In the genomic region with DNA sequence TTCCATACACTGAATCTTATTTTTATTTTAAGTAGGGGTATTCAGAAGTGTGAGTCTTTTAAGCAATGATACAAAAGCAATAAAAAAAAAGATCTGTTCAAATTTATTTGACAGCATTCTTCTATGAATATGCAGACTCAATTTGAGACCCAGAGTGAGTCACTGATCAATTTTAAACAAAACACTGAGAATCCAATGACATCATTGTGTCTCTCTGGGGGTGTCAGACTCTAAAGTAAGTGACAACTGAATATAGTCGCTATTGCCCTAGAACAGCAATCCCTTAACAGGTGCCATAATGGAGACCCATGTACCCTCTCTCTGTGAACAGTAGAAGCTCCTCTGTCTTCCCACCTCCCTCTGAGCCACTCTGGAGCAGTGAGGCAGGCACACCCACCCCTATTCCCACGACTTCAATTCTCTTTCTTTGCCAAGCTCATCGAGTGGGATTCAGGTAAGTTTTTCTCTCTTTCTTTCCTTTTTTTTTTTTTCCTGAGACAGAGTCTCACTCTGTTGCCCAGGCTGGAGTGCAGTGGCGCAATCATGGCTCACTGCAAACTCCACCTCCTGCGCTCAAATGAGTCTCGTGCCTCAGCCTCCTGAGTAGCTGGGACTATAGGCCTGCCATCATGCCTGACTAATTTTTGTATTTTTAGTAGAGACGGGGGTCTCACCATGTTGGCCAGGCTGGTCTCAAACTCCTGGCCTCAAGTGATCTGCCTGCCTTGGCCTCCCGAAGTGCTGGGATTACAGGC, we compare ENCODE assay signal across 25 cellular contexts. TPM values are rescaled to one million over a fixed set of nuclear protein-coding genes. Genes with fewer than 3 reads are reported as not detected.
DNase-seq lines count a peak whose midpoint lies in the region; ATAC-seq, FAIRE-seq and TF ChIP-seq lines count a peak whose summit lies in the region.
"Had no signal": no experiment of that assay in that cellular context is flagged by ENCODE, and none has a peak within 500 bp of the region (broad histone marks: within the 10 kb centered on the region; RNA-seq: fewer than 3 reads in every experiment).

No MANE protein-coding gene starts in this region.

- H3K9me3 ChIP-seq in HepG2 (ENCODE audit: low read length) (no peaks in the 10 kb centered on the region), right lobe of liver (no peaks in the 10 kb centered on the region), A673 (ENCODE audit: low read depth, low read length, poor library complexity, severe bottlenecking) (no peaks in the 10 kb centered on the region)

- no peaks in the 10 kb centered on the region for H4K20me1 ChIP-seq in HepG2 (ENCODE audit: insufficient read depth, low read length)

- H3K4me3 Mint-ChIP-seq in stimulated activated naive B cell treated with anti-CD40 and anti-IgM and Interleukin-4, amounts not matched to agents 10 μg/mL and 1 μg/mL and 100 μg/mL, for 72 hours = no peak overlapping the region
- H3K4me3 Mint-ChIP-seq: CD8-positive, alpha-beta memory T cell had no signal

- H3K27ac ChIP-seq in HepG2 (ENCODE audit: extremely low read length, insufficient read depth, low read length) (no peak overlapping the region), right lobe of liver (no peak overlapping the region), A673 (ENCODE audit: low read depth, low read length, poor library complexity, severe bottlenecking) (no peak overlapping the region)
- H3K27ac ChIP-seq: 22Rv1, C4-2B had no signal

- ATAC-seq in activated CD4-positive, CD25-positive, alpha-beta regulatory T cell treated with anti-CD3 and anti-CD28 coated beads, Interleukin-2, amount 50 U/mL, for 24 hours = peak; percentile 59 to 75
- no peak for ATAC-seq in HepG2
- no peak for ATAC-seq in right lobe of liver
- ATAC-seq in stimulated activated naive B cell treated with anti-CD40 and anti-IgM and Interleukin-4, amounts not matched to agents 10 μg/mL and 1 μg/mL and 100 μg/mL, for 72 hours (replicated peaks) = no peak
- ATAC-seq in GM19035 (IDR thresholded peaks at IDR 0.05; ENCODE audit: unreplicated experiment) = no peak
- ATAC-seq: HCT116, Panc1 had no signal

- H3K4me1 Mint-ChIP-seq in stimulated activated naive B cell treated with anti-CD40 and anti-IgM and Interleukin-4, amounts not matched to agents 10 μg/mL and 1 μg/mL and 100 μg/mL, for 72 hours = peaks cover 2 to 3% of the 10 kb centered on the region in 2 donors

- BruUV-seq in HepG2 (replicated peaks; lab: Mats Ljungman, UMichigan) (no TSS peak), A673 (replicated peaks; lab: Mats Ljungman, UMichigan) (no TSS peak)

- peak overlapping the region; percentile 7 for H3K27ac Mint-ChIP-seq in stimulated activated naive B cell treated with anti-CD40 and anti-IgM and Interleukin-4, amounts not matched to agents 10 μg/mL and 1 μg/mL and 100 μg/mL, for 72 hours

- TF ChIP-seq RAD21 in HepG2 (CRISPR knock-in tag; IDR thresholded peaks at IDR 0.05) = no peak

- POLR2A ChIA-PET in HepG2 (lab: Yijun Ruan, JAX) = no interaction called here
- POLR2A ChIA-PET in A673 (lab: Charles Lee; ENCODE audit: low non-redundant PET) = interaction anchor here (0.7 kb wide), 1 partner anchor 13 kb away, joined by 3 read pairs; no protein-coding TSS in a partner anchor

- H3K4me2 ChIP-seq in HepG2 (ENCODE audit: low read depth, low read length) = no peak overlapping the region

- H3K9me3 Mint-ChIP-seq in stimulated activated naive B cell treated with anti-CD40 and anti-IgM and Interleukin-4, amounts not matched to agents 10 μg/mL and 1 μg/mL and 100 μg/mL, for 72 hours = no peaks in the 10 kb centered on the region
- H3K9me3 Mint-ChIP-seq: CD8-positive, alpha-beta memory T cell had no signal

- FAIRE-seq in HepG2 (lab: Jason Lieb, UNC) = no peak
- FAIRE-seq: GM18507 had no signal

- H3K27me3 ChIP-seq in HepG2 (ENCODE audit: control insufficient read depth in 1 of 2, insufficient read depth in 2 of 2, low read length in 2 of 2) = peaks cover 0 to 5% of the 10 kb centered on the region in 2 experiments; a peak in 4 of 5 replicates
- no peaks in the 10 kb centered on the region for H3K27me3 ChIP-seq in right lobe of liver
- H3K27me3 ChIP-seq in A673 (replicated peaks; ENCODE audit: insufficient read depth, low read depth, low read length, poor library complexity) = no peaks in the 10 kb centered on the region

- H3K36me3 ChIP-seq in HepG2 (replicated peaks in 1 of 2; ENCODE audit: control insufficient read depth in 1 of 2, insufficient read depth in 2 of 2, low read length in 2 of 2) (no peaks in the 10 kb centered on the region), right lobe of liver (no peaks in the 10 kb centered on the region), A673 (ENCODE audit: insufficient read depth, low read length, poor library complexity, severe bottlenecking) (no peaks in the 10 kb centered on the region)

- no peak overlapping the region for H2AFZ ChIP-seq in HepG2 (ENCODE audit: low read length)

- TF ChIP-seq CTCF in HepG2 (CRISPR knock-in tag; IDR thresholded peaks at IDR 0.05) (no peak), right lobe of liver (IDR thresholded peaks at IDR 0.05) (no peak), A673 (conservative IDR thresholded peaks at IDR 0.05; ENCODE audit: low read depth, low read length) (no peak)

- TF ChIP-seq EP300 in HepG2 (IDR thresholded peaks at IDR 0.05; ENCODE audit: low read depth in 2 of 2, low read length in 2 of 2) (no peak), HepG2 (CRISPR knock-in tag; IDR thresholded peaks at IDR 0.05; ENCODE audit: borderline replicate concordance) (no peak)

- H3K9ac ChIP-seq in HepG2 (ENCODE audit: insufficient read depth, low read depth, low read length) = no peak overlapping the region

- no peak for TF ChIP-seq POLR2A in HepG2 (IDR thresholded peaks at IDR 0.05; ENCODE audit: insufficient read depth in 1 of 2, low read depth in 2 of 2, low read length in 2 of 2)
- no peak for TF ChIP-seq POLR2A in right lobe of liver (IDR thresholded peaks at IDR 0.05)

- H3K4me3 ChIP-seq in HepG2 (replicated peaks in 1 of 3; ENCODE audit: insufficient read depth in 1 of 3, low read depth in 2 of 3, low read length in 3 of 3) = no peak overlapping the region
- H3K4me3 ChIP-seq in right lobe of liver = no peak overlapping the region
- H3K4me3 ChIP-seq in A673 (ENCODE audit: low read depth, low read length, poor library complexity, severe bottlenecking) = no peak overlapping the region

- H3K79me2 ChIP-seq in HepG2 (ENCODE audit: insufficient read depth, low read length) = no peaks in the 10 kb centered on the region

- H3K4me1 ChIP-seq in HepG2 (ENCODE audit: insufficient read depth, low read length) = peaks cover 11% of the 10 kb centered on the region
- no peaks in the 10 kb centered on the region for H3K4me1 ChIP-seq in right lobe of liver
- no peaks in the 10 kb centered on the region for H3K4me1 ChIP-seq in A673 (ENCODE audit: insufficient read depth, low read length, poor library complexity, severe bottlenecking)

- DNase-seq in activated CD4-positive, CD25-positive, alpha-beta regulatory T cell treated with anti-CD3 and anti-CD28 coated beads, Interleukin-2, amount 50 U/mL, for 72 hours = no peak
- DNase-seq in HepG2 (ENCODE audit: low spot score) = no peak
- DNase-seq in right lobe of liver = no peak
- peak in 26 of 42 donors; percentile 12 to 76 (median 37) for DNase-seq in head of caudate nucleus
- DNase-seq in stimulated activated naive B cell treated with anti-CD40 and anti-IgM and Interleukin-4, amounts not matched to agents 10 μg/mL and 1 μg/mL and 100 μg/mL, for 72 hours = no peak
- no peak for DNase-seq in A673 (ENCODE audit: low spot score)
- DNase-seq: Calu3; CD8-positive, alpha-beta memory T cell; DMS153; GOT3; Kasumi-1; NCI-H1694; NCI-H2081; NCI-H2171 treated with DMSO at 0.1 percent for 48 hours; NCI-H524 treated with DMSO at 0.1 percent for 48 hours; NCI-H82 had no signal

- H3K27me3 Mint-ChIP-seq in stimulated activated naive B cell treated with anti-CD40 and anti-IgM and Interleukin-4, amounts not matched to agents 10 μg/mL and 1 μg/mL and 100 μg/mL, for 72 hours = peaks cover 4 to 9% of the 10 kb centered on the region in 2 donors

- 24% methylated on average over 8 of the region's 8 CpGs for WGBS in HepG2 (ENCODE audit: low lambda C conversion rate)
- 73% methylated on average over 5 of the region's 8 CpGs for WGBS in right lobe of liver (ENCODE audit: insufficient coverage, low coverage, low lambda C conversion rate, missing lambda C conversion rate)

- H3K36me3 Mint-ChIP-seq in stimulated activated naive B cell treated with anti-CD40 and anti-IgM and Interleukin-4, amounts not matched to agents 10 μg/mL and 1 μg/mL and 100 μg/mL, for 72 hours = peaks cover under 1 to 1% of the 10 kb centered on the region in 2 donors

- in situ Hi-C loops in HepG2 (cut with HindIII; ENCODE audit: extremely low pct_ligation_motif_present, low pct_unique_long_range_greater_than_20kb) = no loop called here

- CTCF ChIA-PET in HepG2 (lab: Yijun Ruan, JAX; ENCODE audit: low intra/inter-chr PET ratio, low total read pairs) = no interaction called here
- CTCF ChIA-PET in A673 (lab: Charles Lee) = no interaction called here

- intact Hi-C loops in HepG2 (cut with micrococcal nuclease; ENCODE audit: unreplicated experiment) = no loop called here
- intact Hi-C loops in right lobe of liver (cut with DNase I) = loop anchor here in 1 of 2 donors (5.0 kb wide), 1 partner anchor 138 kb away; no protein-coding TSS in a partner anchor
- intact Hi-C loops in head of caudate nucleus (cut with DNase I) = no loop called here
- intact Hi-C loops in A673 (cut with micrococcal nuclease; ENCODE audit: unreplicated experiment) = no loop called here

RNA-seq across cellular contexts. Expression of gene RPS3, which starts 5.1 kb away (rescaled TPM):
- 2,143 and 2,814 TPM in 2 replicates for total RNA-seq in HepG2 (2016; rRNA removed; fragmentation: Illumina TruSeq; extraction: Trizol)
- total RNA-seq in HepG2 (2016; cell fraction: cytosol; rRNA removed; fragmentation: Illumina TruSeq; extraction: Trizol; ENCODE audit: low read depth) = 3,026 and 3,837 TPM in 2 replicates
- total RNA-seq in HepG2 (2016; cell fraction: insoluble cytoplasmic fraction; rRNA removed; fragmentation: Illumina TruSeq; extraction: Trizol) = 2,366 and 2,701 TPM in 2 replicates
- 5,197 and 5,735 TPM in 2 replicates for total RNA-seq in HepG2 (2016; cell fraction: membrane; rRNA removed; fragmentation: Illumina TruSeq; extraction: Trizol)
- 799 and 826 TPM in 2 replicates for total RNA-seq in HepG2 (2016; cell fraction: nucleus; rRNA removed; fragmentation: Illumina TruSeq; extraction: Trizol)
- polyA plus RNA-seq in HepG2 (2011; rRNA removed) = 3,295 and 3,616 TPM in 2 replicates
- polyA plus RNA-seq in HepG2 (2011; cell fraction: cytosol; rRNA removed) = 3,790 and 3,975 TPM in 2 replicates
- polyA plus RNA-seq in HepG2 (2011; cell fraction: nucleus; rRNA removed) = 1,120 and 1,329 TPM in 2 replicates
- 4,677 and 5,383 TPM in 2 replicates for polyA plus RNA-seq in HepG2 (2012)
- 4,653 and 5,328 TPM in 2 replicates for polyA plus RNA-seq in HepG2 (2016; cell fraction: cytosol; fragmentation: Illumina TruSeq; extraction: Trizol; ENCODE audit: low read depth)
- 3,740 and 3,849 TPM in 2 replicates for polyA plus RNA-seq in HepG2 (2016; cell fraction: insoluble cytoplasmic fraction; fragmentation: Illumina TruSeq; extraction: Trizol; ENCODE audit: low read depth)
- polyA plus RNA-seq in HepG2 (2016; cell fraction: membrane; fragmentation: Illumina TruSeq; extraction: Trizol; ENCODE audit: low read depth) = 7,247 and 7,550 TPM in 2 replicates
- polyA plus RNA-seq in HepG2 (2016; cell fraction: nucleus; fragmentation: Illumina TruSeq; extraction: Trizol; ENCODE audit: insufficient read depth, low read depth) = 2,020 and 2,028 TPM in 2 replicates
- polyA minus RNA-seq in HepG2 (2011; rRNA and poly(A)+ RNA removed; ENCODE audit: low replicate concordance) = 1,170 and 2,337 TPM in 2 replicates
- polyA minus RNA-seq in HepG2 (2011; cell fraction: cytosol; rRNA and poly(A)+ RNA removed) = 547 and 597 TPM in 2 replicates
- polyA minus RNA-seq in HepG2 (2011; cell fraction: nucleus; rRNA and poly(A)+ RNA removed) = 281 and 352 TPM in 2 replicates
- 100 to 1,000 TPM; 311 to 560 (median 447) TPM for total RNA-seq in right lobe of liver
- total RNA-seq in A673 (2021) = 2,875 and 2,961 TPM in 2 replicates

RNA-seq across cellular contexts. Expression of gene KLHL35, which starts 38.7 kb away (rescaled TPM):
- not detected in 2 replicates for total RNA-seq in HepG2 (2016; rRNA removed; fragmentation: Illumina TruSeq; extraction: Trizol)
- not detected in 2 replicates for total RNA-seq in HepG2 (2016; cell fraction: cytosol; rRNA removed; fragmentation: Illumina TruSeq; extraction: Trizol; ENCODE audit: low read depth)
- total RNA-seq in HepG2 (2016; cell fraction: insoluble cytoplasmic fraction; rRNA removed; fragmentation: Illumina TruSeq; extraction: Trizol) = not detected in 2 replicates
- total RNA-seq in HepG2 (2016; cell fraction: membrane; rRNA removed; fragmentation: Illumina TruSeq; extraction: Trizol) = not detected in 2 replicates
- total RNA-seq in HepG2 (2016; cell fraction: nucleus; rRNA removed; fragmentation: Illumina TruSeq; extraction: Trizol) = not detected in 2 replicates
- not detected in 2 replicates for polyA plus RNA-seq in HepG2 (2011; rRNA removed)
- polyA plus RNA-seq in HepG2 (2011; cell fraction: cytosol; rRNA removed) = 0.03 TPM in 1 of 2 replicates, not detected in the other
- 0.10 and 0.14 TPM in 2 replicates for polyA plus RNA-seq in HepG2 (2011; cell fraction: nucleus; rRNA removed)
- 0.12 TPM in 1 of 2 replicates, not detected in the other for polyA plus RNA-seq in HepG2 (2012)
- polyA plus RNA-seq in HepG2 (2016; cell fraction: cytosol; fragmentation: Illumina TruSeq; extraction: Trizol; ENCODE audit: low read depth) = not detected in 2 replicates
- polyA plus RNA-seq in HepG2 (2016; cell fraction: insoluble cytoplasmic fraction; fragmentation: Illumina TruSeq; extraction: Trizol; ENCODE audit: low read depth) = not detected in 2 replicates
- polyA plus RNA-seq in HepG2 (2016; cell fraction: membrane; fragmentation: Illumina TruSeq; extraction: Trizol; ENCODE audit: low read depth) = not detected in 2 replicates
- 1.3 TPM in 1 of 2 replicates, not detected in the other for polyA plus RNA-seq in HepG2 (2016; cell fraction: nucleus; fragmentation: Illumina TruSeq; extraction: Trizol; ENCODE audit: insufficient read depth, low read depth)
- 9.7 TPM in 1 of 2 replicates, not detected in the other for polyA minus RNA-seq in HepG2 (2011; rRNA and poly(A)+ RNA removed; ENCODE audit: low replicate concordance)
- polyA minus RNA-seq in HepG2 (2011; cell fraction: cytosol; rRNA and poly(A)+ RNA removed) = 0.70 TPM in 1 of 2 replicates, not detected in the other
- polyA minus RNA-seq in HepG2 (2011; cell fraction: nucleus; rRNA and poly(A)+ RNA removed) = 0.64 TPM in 1 of 2 replicates, not detected in the other
- under 1 TPM in 1 of 6 experiments, not detected in 5; 0.09 TPM for total RNA-seq in right lobe of liver
- total RNA-seq in A673 (2021) = 0.88 and 1.1 TPM in 2 replicates
- total RNA-seq: G401, MCF 10A had no signal

RNA-seq across cellular contexts. Expression of gene ARRB1, which starts 42.8 kb away (rescaled TPM):
- total RNA-seq in HepG2 (2016; rRNA removed; fragmentation: Illumina TruSeq; extraction: Trizol) (22.5 and 25.2 TPM in 2 replicates), right lobe of liver (10 to 100 TPM in 5 of 6 experiments, 1 to 10 TPM in 1; 8.6 to 26.4 (median 24.5) TPM), A673 (2021) (37.8 and 62.0 TPM in 2 replicates)
- total RNA-seq in HepG2 (2016; cell fraction: cytosol; rRNA removed; fragmentation: Illumina TruSeq; extraction: Trizol; ENCODE audit: low read depth) = 15.2 and 19.6 TPM in 2 replicates
- total RNA-seq in HepG2 (2016; cell fraction: insoluble cytoplasmic fraction; rRNA removed; fragmentation: Illumina TruSeq; extraction: Trizol) = 21.7 and 25.0 TPM in 2 replicates
- 20.4 and 20.9 TPM in 2 replicates for total RNA-seq in HepG2 (2016; cell fraction: membrane; rRNA removed; fragmentation: Illumina TruSeq; extraction: Trizol)
- total RNA-seq in HepG2 (2016; cell fraction: nucleus; rRNA removed; fragmentation: Illumina TruSeq; extraction: Trizol) = 15.7 and 24.9 TPM in 2 replicates
- 35.7 and 35.9 TPM in 2 replicates for polyA plus RNA-seq in HepG2 (2011; rRNA removed)
- polyA plus RNA-seq in HepG2 (2011; cell fraction: cytosol; rRNA removed) = 33.5 and 41.0 TPM in 2 replicates
- polyA plus RNA-seq in HepG2 (2011; cell fraction: nucleus; rRNA removed) = 50.3 and 56.4 TPM in 2 replicates
- polyA plus RNA-seq in HepG2 (2012) = 25.7 and 29.8 TPM in 2 replicates
- polyA plus RNA-seq in HepG2 (2016; cell fraction: cytosol; fragmentation: Illumina TruSeq; extraction: Trizol; ENCODE audit: low read depth) = 19.3 and 20.1 TPM in 2 replicates
- polyA plus RNA-seq in HepG2 (2016; cell fraction: insoluble cytoplasmic fraction; fragmentation: Illumina TruSeq; extraction: Trizol; ENCODE audit: low read depth) = 33.2 and 40.0 TPM in 2 replicates
- 23.0 and 27.7 TPM in 2 replicates for polyA plus RNA-seq in HepG2 (2016; cell fraction: membrane; fragmentation: Illumina TruSeq; extraction: Trizol; ENCODE audit: low read depth)
- polyA plus RNA-seq in HepG2 (2016; cell fraction: nucleus; fragmentation: Illumina TruSeq; extraction: Trizol; ENCODE audit: insufficient read depth, low read depth) = 26.7 and 32.1 TPM in 2 replicates
- 48.7 and 175 TPM in 2 replicates for polyA minus RNA-seq in HepG2 (2011; rRNA and poly(A)+ RNA removed; ENCODE audit: low replicate concordance)
- polyA minus RNA-seq in HepG2 (2011; cell fraction: cytosol; rRNA and poly(A)+ RNA removed) = 37.4 and 40.0 TPM in 2 replicates
- polyA minus RNA-seq in HepG2 (2011; cell fraction: nucleus; rRNA and poly(A)+ RNA removed) = 68.6 and 72.2 TPM in 2 replicates

Comparison
In these comparisons a context has a peak if more than half of its experiments do, and no peak if none do; other contexts are left out.
1. ATAC-seq: peak in activated CD4-positive, CD25-positive, alpha-beta regulatory T cell treated with anti-CD3 and anti-CD28 coated beads, Interleukin-2, amount 50 U/mL, for 24 hours (2 of 2); none in HepG2 (single experiment), right lobe of liver (0 of 4), stimulated activated naive B cell treated with anti-CD40 and anti-IgM and Interleukin-4, amounts not matched to agents 10 μg/mL and 1 μg/mL and 100 μg/mL, for 72 hours (0 of 2) and GM19035 (single experiment).
2. DNase-seq: peak in head of caudate nucleus (26 of 42); none in activated CD4-positive, CD25-positive, alpha-beta regulatory T cell treated with anti-CD3 and anti-CD28 coated beads, Interleukin-2, amount 50 U/mL, for 72 hours (single experiment), HepG2 (single experiment), right lobe of liver (0 of 3), stimulated activated naive B cell treated with anti-CD40 and anti-IgM and Interleukin-4, amounts not matched to agents 10 μg/mL and 1 μg/mL and 100 μg/mL, for 72 hours (single experiment) and A673 (single experiment).